Comparison of ENCODE assay signal across 8 cellular contexts in genomic region chr1:39098569-39099250, GRCh38.
DNase-seq lines count a peak whose midpoint lies in the region; ATAC-seq and TF ChIP-seq lines count a peak whose summit lies in the region.

No MANE protein-coding gene starts in this region.

- DNase-seq in Caco-2, result peak; percentile 70
- DNase-seq in HUDEP-2 (lab: John Stamatoyannopoulos, UW; ENCODE audit: unreplicated experiment in 76 of 76), result peak in 61 of 76 experiments; percentile 3 to 78 (median 40)
- peak; percentile 47 for DNase-seq in NOMO-1 treated with DMSO at 0.1 percent for 48 hours (lab: John Stamatoyannopoulos, UW; ENCODE audit: unreplicated experiment)
- DNase-seq in activated CD8-positive, alpha-beta memory T cell treated with anti-CD3 and anti-CD28 coated beads, Interleukin-2, amount 50 U/mL, for 1 hour (ENCODE audit: extremely low read depth), result peak; percentile 45
- DNase-seq in endodermal cell, result peak; percentile 94
- peak in 1 of 2 experiments; percentile 48 for DNase-seq in mesothelial cell of epicardium (ENCODE audit: low spot score in 2 of 2, unreplicated experiment in 2 of 2)
- peak; percentile 59 for DNase-seq in stimulated activated naive B cell treated with anti-CD40 and anti-IgM and Interleukin-4, amounts not matched to agents 10 μg/mL and 1 μg/mL and 100 μg/mL, for 72 hours

- no peak overlapping the region for H3K27ac Mint-ChIP-seq in Caco-2 (ENCODE audit: unreplicated experiment)
- H3K27ac Mint-ChIP-seq in endodermal cell, result no peak overlapping the region
- peak overlapping the region; percentile 27 for H3K27ac Mint-ChIP-seq in mesothelial cell of epicardium
- peak overlapping the region; percentile 28 for H3K27ac Mint-ChIP-seq in stimulated activated naive B cell treated with anti-CD40 and anti-IgM and Interleukin-4, amounts not matched to agents 10 μg/mL and 1 μg/mL and 100 μg/mL, for 72 hours

- WGBS in endodermal cell (ENCODE audit: insufficient coverage in 1 of 2, insufficient read length in 1 of 2), 2 experiments, result 14 to 19% methylated on average over 4 to 5 of the region's 5 CpGs

- H3K36me3 ChIP-seq in Caco-2 (ENCODE audit: control insufficient read depth, insufficient read depth, low read length) (no peaks in the 10 kb centered on the region), endodermal cell (ENCODE audit: control insufficient read depth, insufficient read depth, low read length) (no peaks in the 10 kb centered on the region)

- no TSS peak for BruUV-seq in Caco-2 (replicated peaks; lab: Mats Ljungman, UMichigan)

- H3K9me3 Mint-ChIP-seq in Caco-2 (ENCODE audit: unreplicated experiment) (no peaks in the 10 kb centered on the region), endodermal cell (no peaks in the 10 kb centered on the region), mesothelial cell of epicardium (no peaks in the 10 kb centered on the region)
- H3K9me3 Mint-ChIP-seq in stimulated activated naive B cell treated with anti-CD40 and anti-IgM and Interleukin-4, amounts not matched to agents 10 μg/mL and 1 μg/mL and 100 μg/mL, for 72 hours, result no peaks in the 10 kb centered on the region

- peak overlapping the region; percentile 15 for H3K27ac ChIP-seq in endodermal cell (ENCODE audit: low read depth, low read length)

- no peak overlapping the region for H3K9ac ChIP-seq in endodermal cell (ENCODE audit: extremely low read depth, low read length, poor library complexity, severe bottlenecking)

- H3K27me3 ChIP-seq in Caco-2 (replicated peaks; ENCODE audit: control insufficient read depth, insufficient read depth, low read length) (no peaks in the 10 kb centered on the region), endodermal cell (ENCODE audit: control insufficient read depth, insufficient read depth, low read length, poor library complexity, severe bottlenecking) (no peaks in the 10 kb centered on the region)

- H3K36me3 Mint-ChIP-seq in Caco-2 (ENCODE audit: insufficient read depth, unreplicated experiment) (peaks cover 6% of the 10 kb centered on the region), endodermal cell (ENCODE audit: low read depth) (no peaks in the 10 kb centered on the region), mesothelial cell of epicardium (no peaks in the 10 kb centered on the region)
- H3K36me3 Mint-ChIP-seq in stimulated activated naive B cell treated with anti-CD40 and anti-IgM and Interleukin-4, amounts not matched to agents 10 μg/mL and 1 μg/mL and 100 μg/mL, for 72 hours, result no peaks in the 10 kb centered on the region

- H3K4me1 Mint-ChIP-seq in Caco-2 (ENCODE audit: low read depth, unreplicated experiment), result peaks cover 5% of the 10 kb centered on the region
- H3K4me1 Mint-ChIP-seq in endodermal cell, result peaks cover 17% of the 10 kb centered on the region
- H3K4me1 Mint-ChIP-seq in mesothelial cell of epicardium, result peaks cover 20% of the 10 kb centered on the region
- peaks cover 29 to 39% of the 10 kb centered on the region in 2 donors for H3K4me1 Mint-ChIP-seq in stimulated activated naive B cell treated with anti-CD40 and anti-IgM and Interleukin-4, amounts not matched to agents 10 μg/mL and 1 μg/mL and 100 μg/mL, for 72 hours

- H3K4me3 ChIP-seq in Caco-2 (ENCODE audit: low read depth, low read length), result no peak overlapping the region
- H3K4me3 ChIP-seq in endodermal cell (ENCODE audit: low read length), result no peak overlapping the region

- CTCF ChIA-PET in Caco-2 (lab: Charles Lee), result interaction anchor here (0.6 to 3.8 kb wide), 22 partner anchors 34 to 548 kb away, joined by 3 to 43 read pairs (median 4); partner anchors contain the start of gene NDUFS5

- H3K4me3 Mint-ChIP-seq in Caco-2 (ENCODE audit: unreplicated experiment), result no peak overlapping the region
- H3K4me3 Mint-ChIP-seq in endodermal cell, result no peak overlapping the region
- no peak overlapping the region for H3K4me3 Mint-ChIP-seq in mesothelial cell of epicardium
- H3K4me3 Mint-ChIP-seq in stimulated activated naive B cell treated with anti-CD40 and anti-IgM and Interleukin-4, amounts not matched to agents 10 μg/mL and 1 μg/mL and 100 μg/mL, for 72 hours, result no peak overlapping the region

- H3K4me1 ChIP-seq in Caco-2, result peaks cover 4% of the 10 kb centered on the region; the same call in 1 of the 2 replicates
- peaks cover 8% of the 10 kb centered on the region for H3K4me1 ChIP-seq in endodermal cell (ENCODE audit: control insufficient read depth, insufficient read depth, low read length)

- H3K9me3 ChIP-seq in Caco-2 (no peaks in the 10 kb centered on the region), endodermal cell (ENCODE audit: control insufficient read depth, low read length) (no peaks in the 10 kb centered on the region)

- POLR2A ChIA-PET in Caco-2 (lab: Charles Lee), result no interaction called here

- peak; percentile 37 to 38 for ATAC-seq in stimulated activated naive B cell treated with anti-CD40 and anti-IgM and Interleukin-4, amounts not matched to agents 10 μg/mL and 1 μg/mL and 100 μg/mL, for 72 hours (replicated peaks)
- no peak for ATAC-seq in HG03469 (IDR thresholded peaks at IDR 0.05; ENCODE audit: unreplicated experiment)

- TF ChIP-seq CTCF in Caco-2 (IDR thresholded peaks at IDR 0.05; ENCODE audit: insufficient read depth in 1 of 2, low read depth in 1 of 2, low read length in 1 of 2, severe bottlenecking in 1 of 2, unreplicated experiment in 1 of 2), result peak; percentile 42 to 54
- peak; percentile 90 for TF ChIP-seq CTCF in endodermal cell (conservative IDR thresholded peaks at IDR 0.05)
- TF ChIP-seq CTCF in mesothelial cell of epicardium (IDR thresholded peaks at IDR 0.05; ENCODE audit: unreplicated experiment), result peak; percentile 18

- no peaks in the 10 kb centered on the region for H3K27me3 Mint-ChIP-seq in Caco-2 (ENCODE audit: insufficient read depth, unreplicated experiment)
- peaks cover 13% of the 10 kb centered on the region for H3K27me3 Mint-ChIP-seq in endodermal cell (ENCODE audit: insufficient read depth)
- H3K27me3 Mint-ChIP-seq in mesothelial cell of epicardium (ENCODE audit: low read depth), result no peaks in the 10 kb centered on the region
- H3K27me3 Mint-ChIP-seq in stimulated activated naive B cell treated with anti-CD40 and anti-IgM and Interleukin-4, amounts not matched to agents 10 μg/mL and 1 μg/mL and 100 μg/mL, for 72 hours, result no peaks in the 10 kb centered on the region

- intact Hi-C loops in Caco-2 (cut with micrococcal nuclease; ENCODE audit: unreplicated experiment), result loop anchor here (1.0 to 10.0 kb wide), 4 partner anchors 93 to 224 kb away; partner anchors contain the start of gene MYCBP

Comparison
In these comparisons a context has a peak if more than half of its experiments do, and no peak if none do; other contexts are left out.
1. H3K27ac Mint-ChIP-seq: peak in mesothelial cell of epicardium (single experiment) and stimulated activated naive B cell treated with anti-CD40 and anti-IgM and Interleukin-4, amounts not matched to agents 10 μg/mL and 1 μg/mL and 100 μg/mL, for 72 hours (single experiment); none in Caco-2 (single experiment) and endodermal cell (single experiment).
2. CTCF ChIP-seq: peak in every context shown above with its lines; median percentile 90 in endodermal cell; 48 in Caco-2; 18 in mesothelial cell of epicardium.